9 cellular contexts compared by ENCODE assay signal in the genomic region with DNA sequence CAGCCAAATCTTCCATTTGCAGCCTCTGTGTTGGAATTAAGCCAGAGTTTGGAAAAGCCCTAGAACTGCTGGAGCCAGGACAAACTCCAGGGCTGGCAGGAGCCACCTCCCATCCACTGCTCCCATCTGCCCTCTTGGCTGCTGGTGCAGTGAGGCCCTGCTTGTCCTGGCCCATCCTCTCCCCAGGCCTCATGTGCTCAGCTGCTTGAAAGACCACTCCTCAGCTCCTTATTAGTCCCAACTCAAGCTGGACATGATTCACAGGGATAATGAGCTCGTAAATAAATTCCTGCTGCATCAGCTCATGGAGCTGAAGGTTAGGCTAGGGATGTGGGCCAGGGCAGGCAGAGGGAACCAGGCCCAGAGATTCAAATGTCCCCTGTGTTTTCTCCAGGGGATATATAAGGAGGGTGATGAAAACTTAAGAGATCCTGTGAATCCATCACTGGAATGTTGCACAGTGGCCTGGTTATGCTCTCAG.
DNase-seq lines count a peak whose midpoint lies in the region; ATAC-seq and TF ChIP-seq lines count a peak whose summit lies in the region.
"Had no signal": no experiment of that assay in that cellular context is flagged by ENCODE, and none has a peak within 500 bp of the region (broad histone marks: within the 10 kb centered on the region; RNA-seq: fewer than 3 reads in every experiment).

No MANE protein-coding gene starts in this region.

- H3K27ac ChIP-seq in VCaP, result peak overlapping the region; percentile 43; the same call in 1 of the 2 replicates

- intact Hi-C loops in left ventricle myocardium superior (cut with micrococcal nuclease), result no loop called here

- TF ChIP-seq CTCF in VCaP (conservative IDR thresholded peaks at IDR 0.05), result no peak

- ATAC-seq in left ventricle myocardium superior, result peak; percentile 86
- no peak for ATAC-seq in GM18868 (IDR thresholded peaks at IDR 0.05; ENCODE audit: unreplicated experiment)
- no peak for ATAC-seq in HG03354 (IDR thresholded peaks at IDR 0.05; ENCODE audit: poor library complexity, severe bottlenecking, unreplicated experiment)
- ATAC-seq in HG03442 (IDR thresholded peaks at IDR 0.05; ENCODE audit: unreplicated experiment), result no peak
- ATAC-seq: HCT116 had no signal

- no peak overlapping the region for H3K4me3 ChIP-seq in skeletal muscle cell (ENCODE audit: low read depth, low read length)

- DNase-seq in ELR (ENCODE audit: low read depth), result peak; percentile 35
- DNase-seq in left ventricle myocardium superior, result peak; percentile 67
- DNase-seq in skeletal muscle cell (ENCODE audit: low read depth), result peak; percentile 31
- no peak for DNase-seq in SKM-1 treated with dmso at 0.1 percent for 144 hours (lab: John Stamatoyannopoulos, UW; ENCODE audit: unreplicated experiment)
